Comparison of ENCODE assay signal across 28 cellular contexts in genomic region chr4:110485452-110485851, GRCh38. TPM values are rescaled to one million over a fixed set of nuclear protein-coding genes. Genes with fewer than 3 reads are reported as not detected.
DNase-seq lines count a peak whose midpoint lies in the region; ATAC-seq, FAIRE-seq and TF ChIP-seq lines count a peak whose summit lies in the region.
"Had no signal": no experiment of that assay in that cellular context is flagged by ENCODE, and none has a peak within 500 bp of the region (broad histone marks: within the 10 kb centered on the region; RNA-seq: fewer than 3 reads in every experiment).

No MANE protein-coding gene starts in this region.

- DNase-seq in HFFc6 (no peak), chondrocyte (ENCODE audit: low spot score) (no peak), nephron progenitor cell (no peak), small intestine (no peak), NCI-H2227 treated with DMSO at 0.1 percent for 48 hours (lab: John Stamatoyannopoulos, UW) (no peak), NCI-H128 (lab: John Stamatoyannopoulos, UW; ENCODE audit: unreplicated experiment) (no peak)
- DNase-seq: activated CD4-positive, alpha-beta T cell treated with anti-CD3 and anti-CD28 coated beads, Interleukin-2, amount 50 U/mL, for 48 hours; activated CD8-positive, alpha-beta memory T cell treated with anti-CD3 and anti-CD28 coated beads, Interleukin-2, amount 50 U/mL, for 4 hours; activated naive CD4-positive, alpha-beta T cell treated with anti-CD3 and anti-CD28 coated beads, Interleukin-2, amount 50 U/mL, for 16 hours; DMS 273 treated with DMSO at 0.1 percent for 48 hours; Karpas-422; NCI-H1417 treated with DMSO at 0.1 percent for 48 hours; NCI-H2029 treated with DMSO at 0.1 percent for 48 hours; NCI-H526 treated with DMSO at 0.1 percent for 48 hours; stimulated activated CD4-positive, alpha-beta T cell treated with anti-CD3 and anti-CD28 coated beads, Interleukin-1b, Interleukin-23, amount 100 ng/mL, for 48 hours had no signal

- ATAC-seq in GM21619 (IDR thresholded peaks at IDR 0.05; ENCODE audit: unreplicated experiment), result no peak
- ATAC-seq: activated CD4-positive, CD25-positive, alpha-beta regulatory T cell treated with anti-CD3 and anti-CD28 coated beads, Interleukin-2, amount 50 U/mL, for 24 hours; Right ventricle myocardium inferior had no signal

- no peaks in the 10 kb centered on the region for H3K27me3 ChIP-seq in small intestine (ENCODE audit: control insufficient read depth in 2 of 2, insufficient read depth in 2 of 2, low read length in 2 of 2)
- H3K27me3 ChIP-seq: BLaER1, brain microvascular endothelial cell had no signal

- WGBS in small intestine, 3 donors, result 11 to 53% (median 35%) methylated on average over 1 of the region's 1 CpG

- H3K9me3 Mint-ChIP-seq in HFFc6 (no peaks in the 10 kb centered on the region), chondrocyte (ENCODE audit: low read depth) (peaks cover 3% of the 10 kb centered on the region), nephron progenitor cell (no peaks in the 10 kb centered on the region)
- H3K9me3 Mint-ChIP-seq: activated T-helper 1 cell treated with anti-CD3 and anti-CD28 coated beads, Interleukin-12 subunit alpha, Interleukin-12 subunit beta, Interleukin-2, Interleukin-4 antibody, amounts not matched to agents 30 ng/mL and 10 ng/mL and 1 ng/mL, durations not matched to agents 14 hours and 24 hours and 36 hours; stimulated activated naive CD8-positive, alpha-beta T cell treated with anti-CD3 and anti-CD28 coated beads, Interleukin-15, Interleukin-2, amounts not matched to agents 100 ng/mL and 50 ng/mL, for 24 hours had no signal

- H3K4me3 ChIP-seq in small intestine (ENCODE audit: low read depth in 1 of 2, low read length in 2 of 2), result no peak overlapping the region
- H3K4me3 ChIP-seq: BLaER1, thoracic aorta had no signal

- H3K27ac Mint-ChIP-seq in HFFc6, result peak overlapping the region; percentile 75
- peak overlapping the region; percentile 84 for H3K27ac Mint-ChIP-seq in chondrocyte (ENCODE audit: unreplicated experiment)
- peak overlapping the region; percentile 13 for H3K27ac Mint-ChIP-seq in nephron progenitor cell
- H3K27ac Mint-ChIP-seq: activated T-helper 1 cell treated with anti-CD3 and anti-CD28 coated beads, Interleukin-12 subunit alpha, Interleukin-12 subunit beta, Interleukin-2, Interleukin-4 antibody, amounts not matched to agents 30 ng/mL and 10 ng/mL and 1 ng/mL, durations not matched to agents 14 hours and 24 hours and 36 hours; stimulated activated naive CD8-positive, alpha-beta T cell treated with anti-CD3 and anti-CD28 coated beads, Interleukin-15, Interleukin-2, amounts not matched to agents 100 ng/mL and 50 ng/mL, for 24 hours had no signal

- H3K36me3 ChIP-seq in small intestine (ENCODE audit: control insufficient read depth in 2 of 2, insufficient read depth in 2 of 2, low read length in 2 of 2), result peaks cover 0 to 2% of the 10 kb centered on the region in 2 donors
- H3K36me3 ChIP-seq: BLaER1, brain microvascular endothelial cell, neutrophil, thoracic aorta had no signal

- H3K4me1 ChIP-seq in small intestine (ENCODE audit: control insufficient read depth in 2 of 2, insufficient read depth in 1 of 2, low read depth in 1 of 2, low read length in 1 of 2), result no peaks in the 10 kb centered on the region
- H3K4me1 ChIP-seq: BLaER1 had no signal

- H3K27ac ChIP-seq in small intestine (ENCODE audit: low read depth in 1 of 2, low read length in 1 of 2), result peak overlapping the region in 1 of 2 donors; percentile 41
- H3K27ac ChIP-seq: BLaER1, neutrophil, thoracic aorta had no signal

- no peak for TF ChIP-seq CTCF in HFFc6 (IDR thresholded peaks at IDR 0.05)
- TF ChIP-seq CTCF in chondrocyte (IDR thresholded peaks at IDR 0.05), result no peak
- TF ChIP-seq CTCF in nephron progenitor cell (IDR thresholded peaks at IDR 0.05), result no peak

- no peaks in the 10 kb centered on the region for H3K9me3 ChIP-seq in small intestine (ENCODE audit: control insufficient read depth, low read depth)
- H3K9me3 ChIP-seq: BLaER1, neutrophil, thoracic aorta had no signal

- H3K4me1 Mint-ChIP-seq in HFFc6 (ENCODE audit: low read depth) (peaks cover 50% of the 10 kb centered on the region), chondrocyte (ENCODE audit: low read depth) (peaks cover 52% of the 10 kb centered on the region), nephron progenitor cell (peaks cover 53% of the 10 kb centered on the region)

- peak; percentile 79 for FAIRE-seq in small intestine (lab: Jason Lieb, UNC)
- FAIRE-seq: frontal cortex, urothelium cell line had no signal

- H3K27me3 Mint-ChIP-seq in HFFc6 (ENCODE audit: insufficient read depth), result no peaks in the 10 kb centered on the region; the same call in 1 of the 2 replicates
- H3K27me3 Mint-ChIP-seq in chondrocyte (ENCODE audit: low read depth), result no peaks in the 10 kb centered on the region
- H3K27me3 Mint-ChIP-seq in nephron progenitor cell (ENCODE audit: low read depth, poor library complexity), result no peaks in the 10 kb centered on the region

- H3K36me3 Mint-ChIP-seq in HFFc6 (ENCODE audit: low read depth) (no peaks in the 10 kb centered on the region; the same call in 1 of the 2 replicates), chondrocyte (ENCODE audit: low read depth) (no peaks in the 10 kb centered on the region), nephron progenitor cell (ENCODE audit: low read depth) (no peaks in the 10 kb centered on the region)

- H3K4me3 Mint-ChIP-seq in HFFc6 (peak overlapping the region; percentile 68), chondrocyte (ENCODE audit: unreplicated experiment) (peak overlapping the region; percentile 13), nephron progenitor cell (no peak overlapping the region)
- H3K4me3 Mint-ChIP-seq: activated T-helper 1 cell treated with anti-CD3 and anti-CD28 coated beads, Interleukin-12 subunit alpha, Interleukin-12 subunit beta, Interleukin-2, Interleukin-4 antibody, amounts not matched to agents 30 ng/mL and 10 ng/mL and 1 ng/mL, durations not matched to agents 14 hours and 24 hours and 36 hours; stimulated activated naive CD8-positive, alpha-beta T cell treated with anti-CD3 and anti-CD28 coated beads, Interleukin-15, Interleukin-2, amounts not matched to agents 100 ng/mL and 50 ng/mL, for 24 hours had no signal

RNA-seq across cellular contexts. Expression of gene ENPEP, which starts 9.5 kb away (rescaled TPM):
- under 1 TPM in 3 of 6 experiments, not detected in 3; 0.03 to 0.07 (median 0.03) TPM for total RNA-seq in HFFc6 (2021; fragmentation: NEBNext Ultra II Directional; extraction: Animal tissue kit (Norgen Biotek cat#: 25700))
- total RNA-seq in chondrocyte, result 0.63 to 2.2 TPM (median 0.72 TPM) in 3 replicates
- polyA plus RNA-seq in small intestine, result 10 to 100 TPM; 26.9 to 52.3 (median 38.6) TPM
- total RNA-seq: mammary epithelial cell, PC-3 had no signal
- polyA plus RNA-seq: mammary epithelial cell had no signal

Comparison
In these comparisons a context has a peak if more than half of its experiments do, and no peak if none do; other contexts are left out.
1. H3K27ac Mint-ChIP-seq: peak in every context shown above with its lines; median percentile 84 in chondrocyte; 75 in HFFc6; 13 in nephron progenitor cell.